ENCODE assay signal across 9 cellular contexts in genomic region chr17:38874505-38875419, GRCh38. TPM values are rescaled to one million over a fixed set of nuclear protein-coding genes. Genes with fewer than 3 reads are reported as not detected.
DNase-seq lines count a peak whose midpoint lies in the region; ATAC-seq and TF ChIP-seq lines count a peak whose summit lies in the region.
"Had no signal": no experiment of that assay in that cellular context is flagged by ENCODE, and none has a peak within 500 bp of the region (broad histone marks: within the 10 kb centered on the region; RNA-seq: fewer than 3 reads in every experiment).

No MANE protein-coding gene starts in this region.

- no peaks in the 10 kb centered on the region for H3K9me3 ChIP-seq in KOPT-K1 (ENCODE audit: insufficient read depth, low read length, poor library complexity, severe bottlenecking)
- no peaks in the 10 kb centered on the region for H3K9me3 ChIP-seq in neutrophil
- no peaks in the 10 kb centered on the region for H3K9me3 ChIP-seq in MG63

- H3K36me3 ChIP-seq in KOPT-K1 (ENCODE audit: insufficient read depth, low read length): peaks cover 33% of the 10 kb centered on the region
- peaks cover 38% of the 10 kb centered on the region for H3K36me3 ChIP-seq in neutrophil
- peaks cover 86% of the 10 kb centered on the region for H3K36me3 ChIP-seq in MG63

- H3K27ac ChIP-seq in KOPT-K1 (ENCODE audit: low read depth, low read length, poor library complexity, severe bottlenecking) (peak overlapping the region; percentile 3), neutrophil (peak overlapping the region; percentile 99), foreskin keratinocyte (no peak overlapping the region)

- H3K4me3 ChIP-seq in neutrophil (ENCODE audit: low read depth in 1 of 2, low read length in 1 of 2): no peak overlapping the region
- no peak overlapping the region for H3K4me3 ChIP-seq in MG63

- H3K27me3 Mint-ChIP-seq in dendritic cell treated with granulocyte-macrophage colony-stimulating factor and Interleukin-4, amounts not matched to agents 40 ng/mL and 50 ng/mL, for 4 days: no peaks in the 10 kb centered on the region

- intact Hi-C loops in dendritic cell treated with granulocyte-macrophage colony-stimulating factor and Interleukin-4, amounts not matched to agents 40 ng/mL and 50 ng/mL, for 4 days (cut with micrococcal nuclease): no loop called here

- H3K27ac Mint-ChIP-seq in dendritic cell treated with granulocyte-macrophage colony-stimulating factor and Interleukin-4, amounts not matched to agents 40 ng/mL and 50 ng/mL, for 4 days: peak overlapping the region; percentile 97

- H3K4me1 Mint-ChIP-seq in dendritic cell treated with granulocyte-macrophage colony-stimulating factor and Interleukin-4, amounts not matched to agents 40 ng/mL and 50 ng/mL, for 4 days (ENCODE audit: low read depth): peaks cover 83% of the 10 kb centered on the region

- TF ChIP-seq CTCF in neutrophil (IDR thresholded peaks at IDR 0.05) (no peak), foreskin keratinocyte (conservative IDR thresholded peaks at IDR 0.05) (no peak)

- no peaks in the 10 kb centered on the region for H3K9me3 Mint-ChIP-seq in dendritic cell treated with granulocyte-macrophage colony-stimulating factor and Interleukin-4, amounts not matched to agents 40 ng/mL and 50 ng/mL, for 4 days

- H3K36me3 Mint-ChIP-seq in dendritic cell treated with granulocyte-macrophage colony-stimulating factor and Interleukin-4, amounts not matched to agents 40 ng/mL and 50 ng/mL, for 4 days (ENCODE audit: low read depth): peaks cover 96% of the 10 kb centered on the region

- H3K4me1 ChIP-seq in neutrophil (ENCODE audit: control insufficient read depth in 1 of 2, insufficient read depth in 1 of 2, low read depth in 1 of 2, low read length in 1 of 2) (peaks cover 70 to 79% of the 10 kb centered on the region in 2 experiments), foreskin keratinocyte (peaks cover 46% of the 10 kb centered on the region)

- no peak overlapping the region for H3K4me3 Mint-ChIP-seq in dendritic cell treated with granulocyte-macrophage colony-stimulating factor and Interleukin-4, amounts not matched to agents 40 ng/mL and 50 ng/mL, for 4 days

- H3K27me3 ChIP-seq in neutrophil (no peaks in the 10 kb centered on the region), foreskin keratinocyte (no peaks in the 10 kb centered on the region), MG63 (no peaks in the 10 kb centered on the region)

- DNase-seq in AG20443 (ENCODE audit: low spot score) (peak; percentile 20), NCI-H524 treated with DMSO at 0.1 percent for 48 hours (lab: John Stamatoyannopoulos, UW) (no peak), KG1 (lab: John Stamatoyannopoulos, UW) (no peak), foreskin keratinocyte (no peak), MG63 (no peak)
- DNase-seq: NCI-H1436 treated with DMSO at 0.1 percent for 48 hours had no signal

- no peak for ATAC-seq in foreskin keratinocyte

RNA-seq across cellular contexts. Expression of gene LASP1, which starts 4.9 kb away (rescaled TPM):
- total RNA-seq in foreskin keratinocyte: 168 and 171 TPM in 2 replicates
- 117 and 128 TPM in 2 replicates for polyA plus RNA-seq in foreskin keratinocyte
- 228 and 323 TPM in 2 replicates for total RNA-seq in MG63 (2014; rRNA removed; shearing (Covaris generic); ENCODE audit: low replicate concordance)

RNA-seq across cellular contexts. Expression of gene RPL23, which starts 21.2 kb away (rescaled TPM):
- 1,973 and 2,061 TPM in 2 replicates for total RNA-seq in foreskin keratinocyte
- 3,137 and 3,324 TPM in 2 replicates for polyA plus RNA-seq in foreskin keratinocyte
- 2,314 and 3,514 TPM in 2 replicates for total RNA-seq in MG63 (2014; rRNA removed; shearing (Covaris generic); ENCODE audit: low replicate concordance)

RNA-seq across cellular contexts. Expression of gene CWC25, which starts 49.6 kb away (rescaled TPM):
- 13.2 and 13.8 TPM in 2 replicates for total RNA-seq in foreskin keratinocyte
- 9.4 and 11.1 TPM in 2 replicates for polyA plus RNA-seq in foreskin keratinocyte
- 19.2 and 21.3 TPM in 2 replicates for total RNA-seq in MG63 (2014; rRNA removed; shearing (Covaris generic); ENCODE audit: low replicate concordance)
